7 cellular contexts compared by ENCODE assay signal in the genomic region with DNA sequence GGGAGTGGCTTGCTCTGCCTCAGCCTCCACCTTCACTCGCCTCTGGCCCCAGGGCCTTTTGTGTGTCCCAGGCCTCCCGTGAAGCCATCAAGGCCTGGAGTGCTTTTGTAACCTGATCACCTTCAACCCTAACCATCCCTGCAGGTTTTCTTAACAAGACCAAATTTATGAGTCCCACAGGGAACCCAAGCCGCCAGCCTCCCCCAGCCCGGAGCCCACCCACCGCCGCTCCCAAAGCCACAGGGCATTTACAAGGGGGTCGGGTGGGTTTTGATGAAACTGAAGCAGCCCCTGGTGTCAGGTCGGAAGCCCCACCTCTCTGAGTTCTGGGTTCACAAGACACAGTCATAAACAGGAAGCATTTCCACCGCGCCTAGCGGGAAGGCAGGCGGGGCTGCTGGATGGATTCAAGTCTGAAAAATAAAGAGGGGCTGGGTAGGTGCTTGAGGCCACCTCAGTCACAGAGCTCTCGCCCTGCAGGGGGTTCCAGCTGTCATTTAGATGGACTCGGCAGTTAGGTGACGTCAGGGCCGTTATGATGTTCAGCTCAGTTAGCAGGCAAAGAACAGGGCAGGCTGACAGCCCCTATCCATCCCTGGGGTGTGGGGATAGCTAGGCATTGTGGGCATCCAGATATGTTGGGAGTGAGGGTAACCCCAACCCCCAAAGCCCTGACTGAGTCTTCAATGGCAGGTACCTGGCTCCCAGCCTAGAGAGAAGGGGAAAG.
DNase-seq lines count a peak whose midpoint lies in the region; ATAC-seq and TF ChIP-seq lines count a peak whose summit lies in the region.

No MANE protein-coding gene starts in this region.

- no peaks in the 10 kb centered on the region; the same call in 1 of the 2 replicates for H3K36me3 ChIP-seq in OCI-LY1 (ENCODE audit: insufficient read depth, low read length)

- H4K20me1 ChIP-seq in OCI-LY1 (ENCODE audit: insufficient read depth, low read length) = no peaks in the 10 kb centered on the region

- ATAC-seq in GM18502 (IDR thresholded peaks at IDR 0.05; ENCODE audit: poor library complexity, unreplicated experiment) = no peak

- TF ChIP-seq CTCF in OCI-LY1 (IDR thresholded peaks at IDR 0.05; ENCODE audit: low read length) (no peak), choroid plexus epithelial cell (conservative IDR thresholded peaks at IDR 0.05; ENCODE audit: low read depth, low read length) (no peak)

- no peak overlapping the region for H3K27ac ChIP-seq in OCI-LY1 (ENCODE audit: low read depth, low read length, poor library complexity, severe bottlenecking)
- no peak overlapping the region for H3K27ac ChIP-seq in caudate nucleus (ENCODE audit: low read depth, low read length)

- no peaks in the 10 kb centered on the region for H3K9me3 ChIP-seq in OCI-LY1 (ENCODE audit: low read length)

- no peaks in the 10 kb centered on the region for H3F3A ChIP-seq in OCI-LY1 (ENCODE audit: insufficient read depth, low read length)

- H3K4me3 ChIP-seq in OCI-LY1 (ENCODE audit: low read depth, low read length, poor library complexity, severe bottlenecking) (no peak overlapping the region), choroid plexus epithelial cell (ENCODE audit: low read depth, low read length) (peak overlapping the region; percentile 33)

- peak overlapping the region; percentile 14; the same call in 1 of the 2 replicates for H3K4me2 ChIP-seq in OCI-LY1 (ENCODE audit: low read length)

- H3K9me2 ChIP-seq in OCI-LY1 (ENCODE audit: low read depth, low read length) = no peaks in the 10 kb centered on the region

- no peak overlapping the region for H3K9ac ChIP-seq in OCI-LY1 (ENCODE audit: low read length)

- no peaks in the 10 kb centered on the region for H3K79me2 ChIP-seq in OCI-LY1 (ENCODE audit: insufficient read depth, low read length)

- H2AFZ ChIP-seq in OCI-LY1 (ENCODE audit: low read length) = no peak overlapping the region

- DNase-seq in NCI-H1092 treated with DMSO at 0.1 percent for 48 hours (lab: John Stamatoyannopoulos, UW) (peak; percentile 91), choroid plexus epithelial cell (ENCODE audit: low read depth) (peak; percentile 16), superior temporal gyrus (ENCODE audit: extremely low spot score) (no peak), caudate nucleus (lab: John Stamatoyannopoulos, UW) (no peak)
- DNase-seq in stimulated activated CD4-positive, alpha-beta T cell treated with anti-CD3 and anti-CD28 coated beads, Interleukin-4, amount 100 ng/mL, for 24 hours = peak; percentile 5

- H3K4me1 ChIP-seq in OCI-LY1 (ENCODE audit: insufficient read depth, low read length, severe bottlenecking) = peaks cover 9% of the 10 kb centered on the region

- no peaks in the 10 kb centered on the region; the same call in 1 of the 2 replicates for H3K27me3 ChIP-seq in OCI-LY1 (ENCODE audit: insufficient read depth, low read length)

Comparison
In these comparisons a context has a peak if more than half of its experiments do, and no peak if none do; other contexts are left out.
1. DNase-seq: peak in NCI-H1092 treated with DMSO at 0.1 percent for 48 hours (single experiment), choroid plexus epithelial cell (single experiment) and stimulated activated CD4-positive, alpha-beta T cell treated with anti-CD3 and anti-CD28 coated beads, Interleukin-4, amount 100 ng/mL, for 24 hours (single experiment); none in superior temporal gyrus (single experiment) and caudate nucleus (0 of 61).